In the genomic region with DNA sequence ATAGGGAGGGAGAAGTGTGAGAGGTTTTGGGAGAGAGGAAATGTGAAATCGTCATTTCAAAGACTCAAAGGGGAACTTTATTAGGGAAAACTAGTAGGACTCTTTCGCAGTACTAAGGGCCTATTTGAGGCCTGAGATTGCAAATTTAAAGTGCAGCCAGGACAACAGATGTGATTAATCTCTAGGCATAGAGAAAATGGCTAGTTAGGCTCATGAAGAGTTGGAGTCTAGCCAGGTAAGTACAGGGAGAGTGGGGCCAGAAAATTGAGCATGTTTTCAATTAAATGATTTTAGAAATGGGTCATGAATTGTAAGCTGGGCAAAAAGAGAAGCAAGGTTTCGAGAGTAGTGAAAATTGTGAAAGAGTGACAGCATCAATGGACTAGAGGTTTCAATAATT, we compare ENCODE assay signal across 18 cellular contexts.
DNase-seq lines count a peak whose midpoint lies in the region; ATAC-seq and TF ChIP-seq lines count a peak whose summit lies in the region.
"Had no signal": no experiment of that assay in that cellular context is flagged by ENCODE, and none has a peak within 500 bp of the region (broad histone marks: within the 10 kb centered on the region; RNA-seq: fewer than 3 reads in every experiment).

No MANE protein-coding gene starts in this region.

- intact Hi-C loops in Right ventricle myocardium inferior (cut with DNase I) (no loop called here), heart right ventricle (cut with DNase I) (no loop called here), PC-9 (cut with micrococcal nuclease; ENCODE audit: unreplicated experiment) (no loop called here), testis (cut with DNase I; ENCODE audit: low total_unique reads) (no loop called here), CD14-positive monocyte (cut with micrococcal nuclease) (no loop called here)

- H3K27me3 Mint-ChIP-seq in type B pancreatic cell: no peaks in the 10 kb centered on the region
- H3K27me3 Mint-ChIP-seq in CD14-positive monocyte (ENCODE audit: low read depth in 3 of 3): no peaks in the 10 kb centered on the region
- H3K27me3 Mint-ChIP-seq: CD4-positive, alpha-beta T cell; IgD-negative memory B cell had no signal

- no peaks in the 10 kb centered on the region for H3F3A ChIP-seq in PC-9 (ENCODE audit: insufficient read depth, low read depth)

- H3K9me3 Mint-ChIP-seq in type B pancreatic cell (peaks cover 4% of the 10 kb centered on the region), CD14-positive monocyte (peaks cover 0 to 1% (median 0%) of the 10 kb centered on the region in 7 donors)
- H3K9me3 Mint-ChIP-seq: CD4-positive, alpha-beta T cell; IgD-negative memory B cell had no signal

- H3K27me3 ChIP-seq in heart right ventricle: no peaks in the 10 kb centered on the region
- H3K27me3 ChIP-seq in PC-9 (ENCODE audit: insufficient read depth, low read depth): no peaks in the 10 kb centered on the region
- no peaks in the 10 kb centered on the region for H3K27me3 ChIP-seq in testis

- H3K27ac Mint-ChIP-seq in type B pancreatic cell (no peak overlapping the region), CD14-positive monocyte (no peak overlapping the region)
- H3K27ac Mint-ChIP-seq: CD4-positive, alpha-beta T cell; IgD-negative memory B cell had no signal

- H3K9me3 ChIP-seq in heart right ventricle: no peaks in the 10 kb centered on the region
- no peaks in the 10 kb centered on the region for H3K9me3 ChIP-seq in PC-9 (ENCODE audit: insufficient read depth, low read depth)
- no peaks in the 10 kb centered on the region for H3K9me3 ChIP-seq in testis

- TF ChIP-seq POLR2A in testis (IDR thresholded peaks at IDR 0.05): no peak

- CTCF ChIA-PET in PC-9 (lab: Charles Lee): no interaction called here

- WGBS in heart right ventricle, 2 donors: 65 to 78% methylated on average over 3 of the region's 3 CpGs
- 61 to 73% methylated on average over 3 of the region's 3 CpGs for whole genome bisulfite sequencing in testis, 2 donors

- H3K4me3 ChIP-seq in heart right ventricle: no peak overlapping the region
- H3K4me3 ChIP-seq in PC-9: no peak overlapping the region
- H3K4me3 ChIP-seq in testis: no peak overlapping the region

- no TSS peak for BruUV-seq in PC-9 (replicated peaks; lab: Mats Ljungman, UMichigan)

- TF ChIP-seq CTCF in heart right ventricle (IDR thresholded peaks at IDR 0.05) (no peak), PC-9 (conservative IDR thresholded peaks at IDR 0.05) (no peak), type B pancreatic cell (conservative IDR thresholded peaks at IDR 0.05) (no peak), testis (IDR thresholded peaks at IDR 0.05) (no peak), CD14-positive monocyte (IDR thresholded peaks at IDR 0.05) (no peak)

- peaks cover 0 to 8% (median 0%) of the 10 kb centered on the region in 9 donors for H3K4me1 ChIP-seq in heart right ventricle
- H3K4me1 ChIP-seq in PC-9 (replicated peaks; ENCODE audit: insufficient read depth): peaks cover 13% of the 10 kb centered on the region
- H3K4me1 ChIP-seq in testis: no peaks in the 10 kb centered on the region

- no peaks in the 10 kb centered on the region for H4K20me1 ChIP-seq in PC-9 (ENCODE audit: insufficient read depth)

- DNase-seq in Right ventricle myocardium inferior (ENCODE audit: missing footprints) (no peak), heart right ventricle (no peak), PC-9 (no peak), fibroblast of peridontal ligament (ENCODE audit: extremely low read depth) (peak; percentile 93), type B pancreatic cell (ENCODE audit: extremely low spot score, unreplicated experiment) (no peak), testis (no peak), CD14-positive monocyte (ENCODE audit: low spot score) (no peak)
- DNase-seq: Calu3; CD4-positive, alpha-beta T cell; DMS79; NCI-H1417 treated with DMSO at 0.1 percent for 48 hours; NCI-H2029; NCI-H2227 treated with DMSO at 0.1 percent for 48 hours; NCI-H526; SHP77 had no signal

- peak overlapping the region; percentile 3 for H3K4me3 Mint-ChIP-seq in type B pancreatic cell
- H3K4me3 Mint-ChIP-seq in CD14-positive monocyte: no peak overlapping the region
- H3K4me3 Mint-ChIP-seq: CD4-positive, alpha-beta T cell; IgD-negative memory B cell had no signal

- H3K36me3 ChIP-seq in heart right ventricle (no peaks in the 10 kb centered on the region), PC-9 (ENCODE audit: low read depth) (no peaks in the 10 kb centered on the region), testis (ENCODE audit: low read depth, missing control alignments) (no peaks in the 10 kb centered on the region)

- H3K27ac ChIP-seq in heart right ventricle: peak overlapping the region in 2 of 10 donors; percentile 20 to 29
- no peak overlapping the region for H3K27ac ChIP-seq in PC-9
- H3K27ac ChIP-seq in testis: no peak overlapping the region

- ATAC-seq in Right ventricle myocardium inferior (peak; percentile 44), heart right ventricle (no peak), GM19023 (IDR thresholded peaks at IDR 0.05; ENCODE audit: unreplicated experiment) (no peak)
- ATAC-seq: HCT116 had no signal

- H3K4me1 Mint-ChIP-seq in type B pancreatic cell (ENCODE audit: unreplicated experiment) (peaks cover 4% of the 10 kb centered on the region), CD14-positive monocyte (no peaks in the 10 kb centered on the region)
- H3K4me1 Mint-ChIP-seq: IgD-negative memory B cell had no signal

- no peaks in the 10 kb centered on the region for H3K9me2 ChIP-seq in PC-9 (ENCODE audit: insufficient read depth)

- H3K36me3 Mint-ChIP-seq in type B pancreatic cell: peaks cover under 1% of the 10 kb centered on the region
- no peaks in the 10 kb centered on the region for H3K36me3 Mint-ChIP-seq in CD14-positive monocyte
- H3K36me3 Mint-ChIP-seq: IgD-negative memory B cell had no signal

- no peaks in the 10 kb centered on the region for H3K79me2 ChIP-seq in PC-9 (ENCODE audit: low read depth)

- H3K4me2 ChIP-seq in PC-9: no peak overlapping the region

- POLR2A ChIA-PET in PC-9 (lab: Charles Lee; ENCODE audit: unreplicated experiment): no interaction called here

- H2AFZ ChIP-seq in PC-9: peak overlapping the region; percentile 13; the same call in 1 of the 2 replicates
